ENCODE assay signal across 40 cellular contexts in the genomic region with DNA sequence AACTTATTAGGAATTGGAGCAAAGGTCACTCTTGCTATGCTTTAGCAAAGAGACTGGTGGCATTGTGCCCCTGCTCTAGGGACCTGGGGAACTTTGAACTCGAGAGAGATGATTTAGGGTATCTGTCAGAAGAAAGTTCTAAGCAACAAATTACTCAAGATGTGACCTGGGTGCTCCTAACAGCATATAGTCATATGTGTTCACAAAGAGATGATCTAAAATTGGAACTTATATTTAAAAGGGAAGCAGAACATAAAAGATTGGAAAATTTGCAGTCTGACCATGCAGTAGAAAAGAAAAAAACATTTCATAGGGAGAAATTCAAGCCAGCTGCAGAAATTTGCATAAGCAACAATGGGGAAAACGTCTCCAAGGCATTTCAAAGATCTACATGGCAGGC.
"Had no signal": no experiment of that assay in that cellular context is flagged by ENCODE, and none has a peak within 500 bp of the region (broad histone marks: within the 10 kb centered on the region; RNA-seq: fewer than 3 reads in every experiment).

No MANE protein-coding gene starts in this region.

- H3K27ac Mint-ChIP-seq: activated naive CD4-positive, alpha-beta T cell treated with anti-CD3 and anti-CD28 coated beads for 36 hours; activated naive CD4-positive, alpha-beta T cell treated with anti-CD3 and anti-CD28 coated beads, Interleukin-2, amount 10 ng/mL, durations not matched to agents 7 days and 5 days; activated naive CD4-positive, alpha-beta T cell treated with anti-CD3 and anti-CD28 coated beads, Interleukin-2, amount 50 U/mL, for 24 hours; activated naive CD4-positive, alpha-beta T cell treated with anti-CD3 and anti-CD28 coated beads, Interleukin-2, amount 50 U/mL, for 72 hours; activated naive CD8-positive, alpha-beta T cell; activated naive CD8-positive, alpha-beta T cell treated with anti-CD3 and anti-CD28 coated beads for 36 hours; activated naive CD8-positive, alpha-beta T cell treated with anti-CD3 and anti-CD28 coated beads, Interleukin-2, amount 10 ng/mL, durations not matched to agents 7 days and 5 days; activated naive CD8-positive, alpha-beta T cell treated with anti-CD3 and anti-CD28 coated beads, Interleukin-2, amount 50 U/mL, for 24 hours; activated T-cell treated with anti-CD3 and anti-CD28 coated beads, Interleukin-2, amount 50 U/mL, for 24 hours; activated T-cell treated with anti-CD3 and anti-CD28 coated beads, Interleukin-2, amount 50 U/mL, for 72 hours; activated T-helper 1 cell treated with anti-CD3 and anti-CD28 coated beads, Interleukin-12 subunit alpha, Interleukin-12 subunit beta, Interleukin-2, Interleukin-4 antibody, amounts not matched to agents 30 ng/mL and 10 ng/mL and 1 ng/mL, durations not matched to agents 14 hours and 24 hours and 36 hours; activated T-helper 17 cell treated with anti-CD3 and anti-CD28 coated beads, Interleukin-2, amount 50 U/mL, for 72 hours; activated T-helper 2 cell treated with anti-CD3 and anti-CD28 coated beads, Interferon-gamma antibody, Interleukin-2, Interleukin-4, amounts not matched to agents 10 μg/mL and 5 μg/mL and 100 μg/mL, durations not matched to agents 14 hours and 24 hours and 36 hours; brain had no signal

- H3K4me3 ChIP-seq: adrenal gland, ascending aorta, body of pancreas, breast epithelium, cardiac muscle cell had no signal

- H3K4me3 Mint-ChIP-seq: activated naive CD4-positive, alpha-beta T cell treated with anti-CD3 and anti-CD28 coated beads for 36 hours; activated naive CD4-positive, alpha-beta T cell treated with anti-CD3 and anti-CD28 coated beads, Interleukin-2, amount 10 ng/mL, durations not matched to agents 7 days and 5 days; activated naive CD4-positive, alpha-beta T cell treated with anti-CD3 and anti-CD28 coated beads, Interleukin-2, amount 50 U/mL, for 24 hours; activated naive CD8-positive, alpha-beta T cell; activated naive CD8-positive, alpha-beta T cell treated with anti-CD3 and anti-CD28 coated beads for 36 hours; activated naive CD8-positive, alpha-beta T cell treated with anti-CD3 and anti-CD28 coated beads, Interleukin-2, amount 10 ng/mL, durations not matched to agents 7 days and 5 days; activated naive CD8-positive, alpha-beta T cell treated with anti-CD3 and anti-CD28 coated beads, Interleukin-2, amount 50 U/mL, for 24 hours; activated T-cell treated with anti-CD3 and anti-CD28 coated beads, Interleukin-2, amount 50 U/mL, for 24 hours; activated T-cell treated with anti-CD3 and anti-CD28 coated beads, Interleukin-2, amount 50 U/mL, for 4 hours; activated T-cell treated with anti-CD3 and anti-CD28 coated beads, Interleukin-2, amount 50 U/mL, for 72 hours; activated T-helper 1 cell treated with anti-CD3 and anti-CD28 coated beads, Interleukin-12 subunit alpha, Interleukin-12 subunit beta, Interleukin-2, Interleukin-4 antibody, amounts not matched to agents 30 ng/mL and 10 ng/mL and 1 ng/mL, durations not matched to agents 14 hours and 24 hours and 36 hours; activated T-helper 17 cell treated with anti-CD3 and anti-CD28 coated beads, Interleukin-2, amount 50 U/mL, for 72 hours; brain; central memory CD8-positive, alpha-beta T cell had no signal

- DNase-seq: activated effector memory CD4-positive, alpha-beta T cell treated with anti-CD3 and anti-CD28 coated beads, Interleukin-2, amount 50 U/mL, for 16 hours; activated effector memory CD4-positive, alpha-beta T cell treated with Interleukin-2 at 50 U/mL for 16 hours; activated gamma-delta T cell; activated gamma-delta T cell treated with Interleukin-2 at 50 U/mL for 16 hours; activated naive CD4-positive, alpha-beta T cell; activated naive CD4-positive, alpha-beta T cell treated with anti-CD3 and anti-CD28 coated beads for 36 hours; activated naive CD4-positive, alpha-beta T cell treated with anti-CD3 and anti-CD28 coated beads, Interleukin-2, amount 10 ng/mL, durations not matched to agents 7 days and 5 days; activated naive CD4-positive, alpha-beta T cell treated with anti-CD3 and anti-CD28 coated beads, Interleukin-2, amount 50 U/mL, for 16 hours; activated naive CD4-positive, alpha-beta T cell treated with Interleukin-2 at 50 U/mL for 16 hours; activated naive CD8-positive, alpha-beta T cell treated with anti-CD3 and anti-CD28 coated beads for 36 hours; activated naive CD8-positive, alpha-beta T cell treated with anti-CD3 and anti-CD28 coated beads, Interleukin-2, amount 10 ng/mL, durations not matched to agents 7 days and 5 days; activated naive CD8-positive, alpha-beta T cell treated with anti-CD3 and anti-CD28 coated beads, Interleukin-2, amount 50 U/mL, for 24 hours; activated T-cell treated with anti-CD3 and anti-CD28 coated beads, Interleukin-2, amount 50 U/mL, for 1 hour; activated T-cell treated with anti-CD3 and anti-CD28 coated beads, Interleukin-2, amount 50 U/mL, for 24 hours; activated T-cell treated with anti-CD3 and anti-CD28 coated beads, Interleukin-2, amount 50 U/mL, for 4 hours; activated T-cell treated with anti-CD3 and anti-CD28 coated beads, Interleukin-2, amount 50 U/mL, for 48 hours; activated T-cell treated with anti-CD3 and anti-CD28 coated beads, Interleukin-2, amount 50 U/mL, for 72 hours; adrenal gland; amniotic stem cell; amygdala; anterior cingulate cortex; aorta; body of pancreas; brain microvascular endothelial cell; caudate nucleus; central memory CD4-positive, alpha-beta T cell; cerebellar nuclear complex had no signal

- H3K27me3 ChIP-seq: adrenal gland, ascending aorta, body of pancreas, brain microvascular endothelial cell, breast epithelium, cardiac muscle cell had no signal

- H3K27me3 Mint-ChIP-seq: activated naive CD4-positive, alpha-beta T cell treated with anti-CD3 and anti-CD28 coated beads, Interleukin-2, amount 10 ng/mL, durations not matched to agents 7 days and 5 days; activated naive CD4-positive, alpha-beta T cell treated with anti-CD3 and anti-CD28 coated beads, Interleukin-2, amount 50 U/mL, for 24 hours; activated naive CD8-positive, alpha-beta T cell; activated naive CD8-positive, alpha-beta T cell treated with anti-CD3 and anti-CD28 coated beads, Interleukin-2, amount 10 ng/mL, durations not matched to agents 7 days and 5 days; activated naive CD8-positive, alpha-beta T cell treated with anti-CD3 and anti-CD28 coated beads, Interleukin-2, amount 50 U/mL, for 24 hours; activated T-cell treated with anti-CD3 and anti-CD28 coated beads, Interleukin-2, amount 50 U/mL, for 24 hours; activated T-helper 17 cell treated with anti-CD3 and anti-CD28 coated beads, Interleukin-2, amount 50 U/mL, for 72 hours; central memory CD8-positive, alpha-beta T cell had no signal

- FAIRE-seq: astrocyte, bronchial epithelial cell had no signal

- H3K27ac ChIP-seq: adrenal gland, ascending aorta, body of pancreas, brain microvascular endothelial cell, breast epithelium, cardiac muscle cell had no signal

- H3K36me3 ChIP-seq: adrenal gland, ascending aorta, brain microvascular endothelial cell, breast epithelium, cardiac muscle cell had no signal

- ATAC-seq: activated naive CD4-positive, alpha-beta T cell treated with anti-CD3 and anti-CD28 coated beads, Interleukin-2, amount 50 U/mL, for 72 hours; activated naive CD8-positive, alpha-beta T cell treated with anti-CD3 and anti-CD28 coated beads, Interleukin-2, amount 50 U/mL, for 24 hours; activated T-cell treated with anti-CD3 and anti-CD28 coated beads, Interleukin-2, amount 50 U/mL, for 4 hours; activated T-cell treated with anti-CD3 and anti-CD28 coated beads, Interleukin-2, amount 50 U/mL, for 72 hours; activated T-helper 17 cell treated with anti-CD3 and anti-CD28 coated beads, Interleukin-2, amount 50 U/mL, for 72 hours; body of pancreas had no signal

- H3K36me3 Mint-ChIP-seq: activated naive CD4-positive, alpha-beta T cell treated with anti-CD3 and anti-CD28 coated beads, Interleukin-2, amount 10 ng/mL, durations not matched to agents 7 days and 5 days; activated naive CD4-positive, alpha-beta T cell treated with anti-CD3 and anti-CD28 coated beads, Interleukin-2, amount 50 U/mL, for 24 hours; activated naive CD8-positive, alpha-beta T cell; activated naive CD8-positive, alpha-beta T cell treated with anti-CD3 and anti-CD28 coated beads for 36 hours; activated naive CD8-positive, alpha-beta T cell treated with anti-CD3 and anti-CD28 coated beads, Interleukin-2, amount 10 ng/mL, durations not matched to agents 7 days and 5 days had no signal

- H3K4me1 Mint-ChIP-seq: activated naive CD4-positive, alpha-beta T cell treated with anti-CD3 and anti-CD28 coated beads, Interleukin-2, amount 10 ng/mL, durations not matched to agents 7 days and 5 days; activated naive CD4-positive, alpha-beta T cell treated with anti-CD3 and anti-CD28 coated beads, Interleukin-2, amount 50 U/mL, for 24 hours; activated naive CD8-positive, alpha-beta T cell treated with anti-CD3 and anti-CD28 coated beads for 36 hours; activated naive CD8-positive, alpha-beta T cell treated with anti-CD3 and anti-CD28 coated beads, Interleukin-2, amount 10 ng/mL, durations not matched to agents 7 days and 5 days; activated naive CD8-positive, alpha-beta T cell treated with anti-CD3 and anti-CD28 coated beads, Interleukin-2, amount 50 U/mL, for 24 hours; activated T-helper 17 cell treated with anti-CD3 and anti-CD28 coated beads, Interleukin-2, amount 50 U/mL, for 72 hours; central memory CD8-positive, alpha-beta T cell had no signal

- H3K4me1 ChIP-seq: adrenal gland, ascending aorta, body of pancreas, breast epithelium had no signal
